Comparison of ENCODE assay signal across 26 cellular contexts in the genomic region with DNA sequence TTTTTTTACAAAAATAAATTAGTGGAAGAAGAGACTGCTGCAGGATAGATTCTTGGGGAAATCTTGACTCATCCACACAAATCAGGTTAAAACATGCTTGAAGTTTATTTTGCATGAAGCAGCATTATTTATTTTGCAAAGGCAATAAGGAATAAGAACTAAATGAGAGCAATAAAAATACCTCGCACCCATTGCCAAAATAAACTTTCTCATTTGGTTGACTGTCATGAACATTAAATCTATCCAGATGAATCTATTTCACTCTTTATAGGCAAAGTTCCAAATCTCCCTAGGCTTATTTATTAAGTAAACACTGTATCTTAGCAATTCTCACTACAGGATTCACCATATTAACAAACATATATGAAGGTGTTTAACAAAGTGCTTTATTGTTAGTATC. TPM values are rescaled to one million over a fixed set of nuclear protein-coding genes. Genes with fewer than 3 reads are reported as not detected.
DNase-seq lines count a peak whose midpoint lies in the region; ATAC-seq, FAIRE-seq and TF ChIP-seq lines count a peak whose summit lies in the region.
"Had no signal": no experiment of that assay in that cellular context is flagged by ENCODE, and none has a peak within 500 bp of the region (broad histone marks: within the 10 kb centered on the region; RNA-seq: fewer than 3 reads in every experiment).

No MANE protein-coding gene starts in this region.

- peaks cover 9% of the 10 kb centered on the region for H3K9me3 ChIP-seq in mucosa of descending colon
- H3K9me3 ChIP-seq: gastrocnemius medialis had no signal

- TF ChIP-seq CTCF in mucosa of descending colon (IDR thresholded peaks at IDR 0.05) = no peak

- H3K4me1 ChIP-seq in mucosa of descending colon (ENCODE audit: low read depth) = no peaks in the 10 kb centered on the region
- H3K4me1 ChIP-seq: gastrocnemius medialis had no signal

- ATAC-seq in mucosa of descending colon = peak; percentile 56
- no peak for ATAC-seq in HG02973 (IDR thresholded peaks at IDR 0.05; ENCODE audit: unreplicated experiment)
- no peak for ATAC-seq in HG02571 (IDR thresholded peaks at IDR 0.05; ENCODE audit: unreplicated experiment)
- ATAC-seq: CD8-positive, alpha-beta T cell; gastrocnemius medialis; HCT116; Right ventricle myocardium inferior had no signal

- H3K36me3 ChIP-seq in mucosa of descending colon (ENCODE audit: low read depth) = no peaks in the 10 kb centered on the region
- H3K36me3 ChIP-seq: gastrocnemius medialis had no signal

- DNase-seq in EH (ENCODE audit: low read depth) (peak; percentile 66), NCI-H2081 (lab: John Stamatoyannopoulos, UW) (peak; percentile 38 to 75), mucosa of descending colon (no peak), AG20443 (ENCODE audit: low spot score) (no peak), Kasumi-1 (lab: John Stamatoyannopoulos, UW) (no peak)
- DNase-seq: activated CD4-positive, alpha-beta memory T cell treated with anti-CD3 and anti-CD28 coated beads for 36 hours; activated CD4-positive, CD25-positive, alpha-beta regulatory T cell; activated T-cell treated with anti-CD3 and anti-CD28 coated beads, Interleukin-2, amount 50 U/mL, for 1 hour; CD8-positive, alpha-beta T cell; dermis blood vessel endothelial cell; DMS53; gastrocnemius medialis; kidney; NCI-H1092 treated with DMSO at 0.1 percent for 48 hours; NCI-H526; occipital lobe; stimulated activated CD4-positive, alpha-beta T cell treated with anti-CD3 and anti-CD28 coated beads, Interleukin-4, amount 100 ng/mL, for 24 hours; stimulated activated naive CD4-positive, alpha-beta T cell treated with Interleukin-2 at 50 U/mL for 16 hours had no signal

- intact Hi-C loops in mucosa of descending colon (cut with DNase I, micrococcal nuclease) = no loop called here

- H3K4me3 ChIP-seq in mucosa of descending colon = no peak overlapping the region
- H3K4me3 ChIP-seq: gastrocnemius medialis had no signal

- peak; percentile 21 for FAIRE-seq in colon (lab: Jason Lieb, UNC)
- FAIRE-seq: endothelial cell of umbilical vein, GM12891, kidney had no signal

RNA-seq across cellular contexts. Expression of gene HOPX, which starts 58.9 kb away (rescaled TPM):
- 1 to 10 TPM; 1.3 to 5.6 (median 1.9) TPM for total RNA-seq in mucosa of descending colon
- total RNA-seq: HT1080 had no signal

Comparison
In these comparisons a context has a peak if more than half of its experiments do, and no peak if none do; other contexts are left out.
1. DNase-seq: peak in EH (single experiment) and NCI-H2081 (2 of 2); none in mucosa of descending colon (0 of 3), AG20443 (single experiment) and Kasumi-1 (0 of 2).